In the genomic region with DNA sequence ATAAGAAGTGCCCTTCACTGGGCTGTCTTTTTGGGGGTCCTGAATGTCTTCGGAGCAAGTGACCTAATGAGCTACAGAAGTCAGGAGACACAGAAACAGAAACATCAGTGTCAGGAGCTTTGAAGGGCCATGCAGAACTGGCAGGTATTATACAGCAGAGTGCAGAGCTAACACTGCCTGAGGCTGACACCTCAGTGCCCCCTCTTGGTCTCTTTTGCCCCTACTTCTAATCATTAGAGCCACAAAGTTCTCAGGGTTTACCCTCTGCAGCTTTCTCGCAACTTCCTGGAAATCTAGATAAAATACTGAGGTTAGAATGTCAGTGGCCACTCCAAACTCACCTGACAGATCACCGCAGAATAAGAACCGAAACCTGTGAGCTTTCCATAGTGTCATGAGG, we compare ENCODE assay signal across 27 cellular contexts.
"Had no signal": no experiment of that assay in that cellular context is flagged by ENCODE, and none has a peak within 500 bp of the region (broad histone marks: within the 10 kb centered on the region; RNA-seq: fewer than 3 reads in every experiment).

No MANE protein-coding gene starts in this region.

- H3K79me2 ChIP-seq: parathyroid adenoma had no signal

- H3K4me1 Mint-ChIP-seq: naive B cell; stimulated activated naive B cell treated with anti-CD40 and anti-IgM and Interleukin-4, amounts not matched to agents 10 μg/mL and 1 μg/mL and 100 μg/mL, for 72 hours had no signal

- DNase-seq: activated CD4-positive, alpha-beta T cell treated with anti-CD3 and anti-CD28 coated beads for 4 hours; activated CD4-positive, alpha-beta T cell treated with anti-CD3 and anti-CD28 coated beads, Interleukin-2, amount 50 U/mL, for 4 hours; activated CD8-positive, alpha-beta memory T cell treated with anti-CD3 and anti-CD28 coated beads for 24 hours; activated effector memory CD4-positive, alpha-beta T cell treated with Interleukin-2 at 50 U/mL for 16 hours; activated naive CD4-positive, alpha-beta T cell treated with Interleukin-2 at 50 U/mL for 16 hours; aorta; body of pancreas; dermis blood vessel endothelial cell; effector CD4-positive, alpha-beta T cell; glutamatergic neuron; left cardiac atrium; mammary epithelial cell; naive B cell; occipital lobe; right cardiac atrium; stimulated activated CD4-positive, alpha-beta T cell treated with anti-CD3 and anti-CD28 coated beads, Interleukin-15, amount 100 ng/mL, for 24 hours; stimulated activated CD4-positive, alpha-beta T cell treated with anti-CD3 and anti-CD28 coated beads, Interleukin-2, amount 100 ng/mL, for 24 hours; stimulated activated naive B cell treated with anti-CD40 and anti-IgM and Interleukin-4, amounts not matched to agents 10 μg/mL and 1 μg/mL and 100 μg/mL, for 72 hours; T-helper 9 cell; tibial artery; upper lobe of right lung had no signal

- H3K27ac ChIP-seq: body of pancreas, neural progenitor cell, parathyroid adenoma, suprapubic skin, tibial artery, upper lobe of right lung had no signal

- H3K36me3 ChIP-seq: neural progenitor cell, suprapubic skin, tibial artery, upper lobe of right lung had no signal

- H3K27ac Mint-ChIP-seq: activated naive CD8-positive, alpha-beta T cell; mesothelial cell of epicardium; neural progenitor cell; stimulated activated naive B cell treated with anti-CD40 and anti-IgM and Interleukin-4, amounts not matched to agents 10 μg/mL and 1 μg/mL and 100 μg/mL, for 72 hours; T-helper 1 cell treated with Interleukin-12 subunit alpha and Interleukin-12 subunit beta and Interleukin-4 antibody, amounts not matched to agents 30 μg/mL and 1 μg/mL, for 36 hours had no signal

- H3K9ac ChIP-seq: neural progenitor cell, parathyroid adenoma had no signal

- ATAC-seq: body of pancreas; left cardiac atrium; right cardiac atrium; stimulated activated naive B cell treated with anti-CD40 and anti-IgM and Interleukin-4, amounts not matched to agents 10 μg/mL and 1 μg/mL and 100 μg/mL, for 72 hours; upper lobe of right lung had no signal

- H3K4me3 Mint-ChIP-seq: activated naive CD8-positive, alpha-beta T cell; mesothelial cell of epicardium; naive B cell; neural progenitor cell; stimulated activated naive B cell treated with anti-CD40 and anti-IgM and Interleukin-4, amounts not matched to agents 10 μg/mL and 1 μg/mL and 100 μg/mL, for 72 hours; T-helper 1 cell treated with Interleukin-12 subunit alpha and Interleukin-12 subunit beta and Interleukin-4 antibody, amounts not matched to agents 30 μg/mL and 1 μg/mL, for 36 hours had no signal

- H3K36me3 Mint-ChIP-seq: activated naive CD8-positive, alpha-beta T cell; mesothelial cell of epicardium; naive B cell; neural progenitor cell; stimulated activated naive B cell treated with anti-CD40 and anti-IgM and Interleukin-4, amounts not matched to agents 10 μg/mL and 1 μg/mL and 100 μg/mL, for 72 hours had no signal

- H3K4me2 ChIP-seq: neural progenitor cell had no signal

- H3K9me3 Mint-ChIP-seq: stimulated activated naive B cell treated with anti-CD40 and anti-IgM and Interleukin-4, amounts not matched to agents 10 μg/mL and 1 μg/mL and 100 μg/mL, for 72 hours; T-helper 1 cell treated with Interleukin-12 subunit alpha and Interleukin-12 subunit beta and Interleukin-4 antibody, amounts not matched to agents 30 μg/mL and 1 μg/mL, for 36 hours had no signal

- H3K9me3 ChIP-seq: body of pancreas, suprapubic skin, tibial artery, upper lobe of right lung had no signal

- H2AFZ ChIP-seq: neural progenitor cell, parathyroid adenoma had no signal

- H3K27me3 ChIP-seq: body of pancreas, neural progenitor cell, tibial artery, upper lobe of right lung had no signal

- H3K4me3 ChIP-seq: body of pancreas, neural progenitor cell, suprapubic skin, tibial artery, upper lobe of right lung had no signal

- H3K4me1 ChIP-seq: body of pancreas, parathyroid adenoma, suprapubic skin, tibial artery, upper lobe of right lung had no signal
